Comparison of ENCODE assay signal across 9 cellular contexts in the genomic region with DNA sequence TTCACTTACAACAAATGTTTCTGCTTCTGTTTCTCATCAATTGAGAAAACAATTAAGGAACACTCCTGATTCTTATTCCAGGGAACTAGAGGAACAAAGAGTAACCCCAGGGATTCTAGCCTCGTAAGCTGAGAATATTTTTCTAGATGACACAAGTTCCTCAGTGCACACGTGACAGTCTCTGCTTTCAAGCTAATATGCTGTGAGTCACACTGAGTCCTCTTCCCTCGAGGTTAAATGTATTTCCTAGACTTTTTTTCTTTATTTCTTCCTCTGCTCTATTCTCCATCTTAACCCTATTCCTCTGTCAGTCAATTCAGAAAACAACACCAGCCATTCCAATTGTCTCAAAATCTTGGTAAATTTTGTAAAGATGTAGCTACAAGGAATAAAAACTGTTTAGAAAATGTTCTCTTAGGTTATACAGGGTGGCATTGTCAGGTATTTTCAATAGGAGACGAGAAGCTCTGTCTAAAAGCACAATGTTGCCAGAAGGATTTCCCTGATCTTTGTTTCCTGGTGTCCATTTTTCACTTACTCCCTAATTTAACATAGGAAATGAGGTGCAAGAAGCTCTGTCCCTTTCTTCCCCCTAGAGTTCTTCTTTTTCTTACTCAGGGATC. TPM values are rescaled to one million over a fixed set of nuclear protein-coding genes. Genes with fewer than 3 reads are reported as not detected.
DNase-seq lines count a peak whose midpoint lies in the region; ATAC-seq and FAIRE-seq lines count a peak whose summit lies in the region.
"Had no signal": no experiment of that assay in that cellular context is flagged by ENCODE, and none has a peak within 500 bp of the region (broad histone marks: within the 10 kb centered on the region; RNA-seq: fewer than 3 reads in every experiment).

No MANE protein-coding gene starts in this region.

- DNase-seq in H4 (ENCODE audit: low spot score) (peak; percentile 95), RCC 7860 (ENCODE audit: low spot score) (peak; percentile 85), fibroblast of gingiva (ENCODE audit: low read depth) (peak; percentile 85), renal cortical epithelial cell (ENCODE audit: low read depth) (peak; percentile 95), NCI-H510A (lab: John Stamatoyannopoulos, UW) (no peak)

- ATAC-seq in GM21786 (IDR thresholded peaks at IDR 0.05; ENCODE audit: unreplicated experiment), result no peak
- ATAC-seq in HG02763 (IDR thresholded peaks at IDR 0.05; ENCODE audit: unreplicated experiment), result no peak
- no peak for ATAC-seq in GM19023 (IDR thresholded peaks at IDR 0.05; ENCODE audit: unreplicated experiment)

- peak; percentile 93 for FAIRE-seq in RCC 7860 (lab: Jason Lieb, UNC)
- FAIRE-seq: colon had no signal

RNA-seq across cellular contexts. Expression of a gene that starts 5.8 kb away (rescaled TPM):
- total RNA-seq in H4 (2014; rRNA removed; shearing (Covaris generic)), result 35.0 and 77.0 TPM in 2 replicates
- 59.0 and 80.1 TPM in 2 replicates for total RNA-seq in renal cortical epithelial cell
